In genomic region chr22:38474003-38474607, GRCh38 we compare ENCODE assay signal across 19 cellular contexts. TPM values are rescaled to one million over a fixed set of nuclear protein-coding genes. Genes with fewer than 3 reads are reported as not detected.
"Had no signal": no experiment of that assay in that cellular context is flagged by ENCODE, and none has a peak within 500 bp of the region (broad histone marks: within the 10 kb centered on the region; RNA-seq: fewer than 3 reads in every experiment).

No MANE protein-coding gene starts in this region.

- H3K4me1 ChIP-seq: right lobe of liver, testis had no signal

- H3K27me3 ChIP-seq: esophagus muscularis mucosa, ovary, right lobe of liver, testis, upper lobe of left lung had no signal

- DNase-seq: activated CD4-positive, alpha-beta T cell treated with anti-CD3 and anti-CD28 coated beads, Interleukin-2, amount 50 U/mL, for 4 hours; activated effector memory CD4-positive, alpha-beta T cell treated with anti-CD3 and anti-CD28 coated beads, Interleukin-2, amount 50 U/mL, for 16 hours; activated naive CD4-positive, alpha-beta T cell treated with anti-CD3 and anti-CD28 coated beads, Interleukin-2, amount 50 U/mL, for 16 hours; activated T-cell treated with anti-CD3 and anti-CD28 coated beads, Interleukin-2, amount 50 U/mL, for 48 hours; effector CD8-positive, alpha-beta T cell; immature natural killer cell; right lobe of liver; small intestine; stimulated activated CD4-positive, alpha-beta T cell treated with anti-CD3 and anti-CD28 coated beads, Interleukin-4, amount 100 ng/mL, for 24 hours; testis had no signal

- H3K4me1 Mint-ChIP-seq: immature natural killer cell; nephron; stimulated activated memory B cell treated with anti-CD40 and anti-IgM and Interleukin-4, amounts not matched to agents 10 μg/mL and 1 μg/mL and 100 μg/mL, for 72 hours had no signal

- H3K36me3 Mint-ChIP-seq: immature natural killer cell; stimulated activated memory B cell treated with anti-CD40 and anti-IgM and Interleukin-4, amounts not matched to agents 10 μg/mL and 1 μg/mL and 100 μg/mL, for 72 hours had no signal

- H3K9me3 Mint-ChIP-seq: immature natural killer cell; nephron; stimulated activated memory B cell treated with anti-CD40 and anti-IgM and Interleukin-4, amounts not matched to agents 10 μg/mL and 1 μg/mL and 100 μg/mL, for 72 hours had no signal

- H3K27ac Mint-ChIP-seq: immature natural killer cell; nephron; stimulated activated memory B cell treated with anti-CD40 and anti-IgM and Interleukin-4, amounts not matched to agents 10 μg/mL and 1 μg/mL and 100 μg/mL, for 72 hours had no signal

- H3K36me3 ChIP-seq: esophagus muscularis mucosa, ovary, right lobe of liver had no signal

- H3K27ac ChIP-seq: esophagus muscularis mucosa, ovary, right lobe of liver, testis, upper lobe of left lung had no signal

- ATAC-seq: right lobe of liver; stimulated activated memory B cell treated with anti-CD40 and anti-IgM and Interleukin-4, amounts not matched to agents 10 μg/mL and 1 μg/mL and 100 μg/mL, for 72 hours had no signal

- H3K4me3 ChIP-seq: esophagus muscularis mucosa, ovary, right lobe of liver, testis, upper lobe of left lung had no signal

- H3K9me3 ChIP-seq: esophagus muscularis mucosa, ovary, right lobe of liver, testis, upper lobe of left lung had no signal

- H3K4me3 Mint-ChIP-seq: immature natural killer cell; nephron; stimulated activated memory B cell treated with anti-CD40 and anti-IgM and Interleukin-4, amounts not matched to agents 10 μg/mL and 1 μg/mL and 100 μg/mL, for 72 hours had no signal

RNA-seq across cellular contexts. Expression of gene KCNJ4, which starts 19.1 kb away (rescaled TPM):
- total RNA-seq: aorta; endothelial cell of umbilical vein; esophagus muscularis mucosa; mesenteric fat pad; right lobe of liver; T-helper 2 cell treated with Interferon-gamma antibody and Interleukin-4, amounts not matched to agents 100 ng/mL and 5 ng/mL, for 36 hours; upper lobe of left lung had no signal
- polyA plus RNA-seq: aorta, endothelial cell of umbilical vein, immature natural killer cell had no signal
